Comparison of ENCODE assay signal across 1 cellular context in the genomic region with DNA sequence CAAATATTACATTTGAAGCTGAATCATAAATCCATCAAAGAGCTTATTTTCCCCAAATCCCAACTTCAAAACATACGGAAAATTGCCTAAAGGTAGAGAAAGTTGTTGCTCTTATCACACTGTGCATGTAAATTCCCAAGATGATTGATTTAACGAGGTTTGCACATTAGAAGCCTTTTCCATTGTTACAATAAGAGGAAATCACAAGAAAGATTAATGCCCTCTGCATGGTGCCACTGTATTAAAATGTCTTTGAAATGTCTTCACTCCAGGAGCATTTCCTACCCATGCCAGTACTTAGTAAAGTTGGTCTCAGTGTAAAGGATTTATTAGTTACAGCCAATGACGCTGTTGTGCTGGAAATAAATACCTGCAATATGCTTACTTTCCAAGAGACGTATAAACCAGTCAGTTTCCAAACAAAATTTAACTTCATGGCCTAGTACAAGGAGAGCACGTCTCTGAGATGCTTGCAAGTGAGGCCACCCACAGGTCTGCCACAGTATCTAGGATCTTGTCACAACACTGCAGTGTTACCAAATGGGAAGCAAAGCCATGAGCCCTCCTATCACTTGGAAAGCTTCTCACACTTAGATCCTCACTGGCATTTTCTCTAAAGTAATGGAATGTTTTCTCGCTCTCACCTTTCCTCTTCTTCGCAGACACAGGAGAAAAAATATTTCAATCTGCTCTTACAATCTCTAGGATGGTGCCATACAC.
TF ChIP-seq lines count a peak whose summit lies in the region.

No MANE protein-coding gene starts in this region.

TF ChIP-seq in Ishikawa, 13 proteins besides CTCF, POLR2A, EP300 and RAD21 (continued from another document):
- TF ChIP-seq, protein P1, sequence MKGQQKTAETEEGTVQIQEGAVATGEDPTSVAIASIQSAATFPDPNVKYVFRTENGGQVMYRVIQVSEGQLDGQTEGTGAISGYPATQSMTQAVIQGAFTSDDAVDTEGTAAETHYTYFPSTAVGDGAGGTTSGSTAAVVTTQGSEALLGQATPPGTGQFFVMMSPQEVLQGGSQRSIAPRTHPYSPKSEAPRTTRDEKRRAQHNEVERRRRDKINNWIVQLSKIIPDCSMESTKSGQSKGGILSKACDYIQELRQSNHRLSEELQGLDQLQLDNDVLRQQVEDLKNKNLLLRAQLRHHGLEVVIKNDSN (IDR thresholded peaks at IDR 0.05): no peak
- TF ChIP-seq TCF12 (IDR thresholded peaks at IDR 0.05; ENCODE audit: low read depth): peak; percentile 84
- TF ChIP-seq, protein P2, sequence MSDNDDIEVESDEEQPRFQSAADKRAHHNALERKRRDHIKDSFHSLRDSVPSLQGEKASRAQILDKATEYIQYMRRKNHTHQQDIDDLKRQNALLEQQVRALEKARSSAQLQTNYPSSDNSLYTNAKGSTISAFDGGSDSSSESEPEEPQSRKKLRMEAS (IDR thresholded peaks at IDR 0.05): no peak
- TF ChIP-seq, protein P3, sequence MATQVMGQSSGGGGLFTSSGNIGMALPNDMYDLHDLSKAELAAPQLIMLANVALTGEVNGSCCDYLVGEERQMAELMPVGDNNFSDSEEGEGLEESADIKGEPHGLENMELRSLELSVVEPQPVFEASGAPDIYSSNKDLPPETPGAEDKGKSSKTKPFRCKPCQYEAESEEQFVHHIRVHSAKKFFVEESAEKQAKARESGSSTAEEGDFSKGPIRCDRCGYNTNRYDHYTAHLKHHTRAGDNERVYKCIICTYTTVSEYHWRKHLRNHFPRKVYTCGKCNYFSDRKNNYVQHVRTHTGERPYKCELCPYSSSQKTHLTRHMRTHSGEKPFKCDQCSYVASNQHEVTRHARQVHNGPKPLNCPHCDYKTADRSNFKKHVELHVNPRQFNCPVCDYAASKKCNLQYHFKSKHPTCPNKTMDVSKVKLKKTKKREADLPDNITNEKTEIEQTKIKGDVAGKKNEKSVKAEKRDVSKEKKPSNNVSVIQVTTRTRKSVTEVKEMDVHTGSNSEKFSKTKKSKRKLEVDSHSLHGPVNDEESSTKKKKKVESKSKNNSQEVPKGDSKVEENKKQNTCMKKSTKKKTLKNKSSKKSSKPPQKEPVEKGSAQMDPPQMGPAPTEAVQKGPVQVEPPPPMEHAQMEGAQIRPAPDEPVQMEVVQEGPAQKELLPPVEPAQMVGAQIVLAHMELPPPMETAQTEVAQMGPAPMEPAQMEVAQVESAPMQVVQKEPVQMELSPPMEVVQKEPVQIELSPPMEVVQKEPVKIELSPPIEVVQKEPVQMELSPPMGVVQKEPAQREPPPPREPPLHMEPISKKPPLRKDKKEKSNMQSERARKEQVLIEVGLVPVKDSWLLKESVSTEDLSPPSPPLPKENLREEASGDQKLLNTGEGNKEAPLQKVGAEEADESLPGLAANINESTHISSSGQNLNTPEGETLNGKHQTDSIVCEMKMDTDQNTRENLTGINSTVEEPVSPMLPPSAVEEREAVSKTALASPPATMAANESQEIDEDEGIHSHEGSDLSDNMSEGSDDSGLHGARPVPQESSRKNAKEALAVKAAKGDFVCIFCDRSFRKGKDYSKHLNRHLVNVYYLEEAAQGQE (IDR thresholded peaks at IDR 0.05; ENCODE audit: low read depth): no peak
- TF ChIP-seq NFIC (IDR thresholded peaks at IDR 0.05): peak; percentile 83
- no peak for TF ChIP-seq CREB1 (IDR thresholded peaks at IDR 0.05; ENCODE audit: low read depth)
- no peak for TF ChIP-seq YY1 (IDR thresholded peaks at IDR 0.05; ENCODE audit: low read depth)
